In genomic region chrX:153642313-153642654, GRCh38 we compare ENCODE assay signal across 11 cellular contexts.
DNase-seq lines count a peak whose midpoint lies in the region; ATAC-seq lines count a peak whose summit lies in the region.
"Had no signal": no experiment of that assay in that cellular context is flagged by ENCODE, and none has a peak within 500 bp of the region (broad histone marks: within the 10 kb centered on the region; RNA-seq: fewer than 3 reads in every experiment).

No MANE protein-coding gene starts in this region.

- H4K20me1 ChIP-seq in BLaER1 treated with 17β-estradiol and CSF1 and Interleukin-3, amounts not matched to agents 10 nM and 100 nM: peaks cover 0 to 33% (median 4%) of the 10 kb centered on the region in 11 experiments; a peak in 10 of 22 replicates

- H3K4me1 ChIP-seq in BLaER1 treated with 17β-estradiol and CSF1 and Interleukin-3, amounts not matched to agents 10 nM and 100 nM: peaks cover 24 to 67% (median 60%) of the 10 kb centered on the region in 10 experiments; a peak in 19 of 20 replicates

- H3K27ac ChIP-seq in BLaER1 treated with 17β-estradiol and CSF1 and Interleukin-3, amounts not matched to agents 10 nM and 100 nM: no peak overlapping the region
- H3K27ac ChIP-seq in SK-N-MC: no peak overlapping the region
- H3K27ac ChIP-seq: gastroesophageal sphincter, Peyer's patch had no signal

- H3K36me3 Mint-ChIP-seq in memory B cell: no peaks in the 10 kb centered on the region

- no peaks in the 10 kb centered on the region for H3K36me3 ChIP-seq in BLaER1 treated with 17β-estradiol and CSF1 and Interleukin-3, amounts not matched to agents 10 nM and 100 nM
- H3K36me3 ChIP-seq in SK-N-MC (ENCODE audit: insufficient read depth, low read length): no peaks in the 10 kb centered on the region
- H3K36me3 ChIP-seq: gastroesophageal sphincter, Peyer's patch had no signal

- peaks cover 22% of the 10 kb centered on the region for H3K27me3 Mint-ChIP-seq in memory B cell

- H3K4me1 Mint-ChIP-seq in memory B cell: peaks cover 11% of the 10 kb centered on the region

- DNase-seq in EH (ENCODE audit: low read depth): peak; percentile 2
- DNase-seq in SK-N-MC (ENCODE audit: low read depth, low spot score): no peak
- no peak for DNase-seq in memory B cell (ENCODE audit: low spot score in 2 of 2)
- no peak for DNase-seq in AML-193 (lab: John Stamatoyannopoulos, UW)
- DNase-seq: NCI-H187 treated with DMSO at 0.1 percent for 48 hours had no signal

- H3K4me3 ChIP-seq in BLaER1 treated with 17β-estradiol and CSF1 and Interleukin-3, amounts not matched to agents 10 nM and 100 nM: peak overlapping the region in 7 of 10 experiments; percentile 29 to 48 (median 35); a peak in 8 of 20 replicates
- H3K4me3 ChIP-seq in SK-N-MC: peak overlapping the region; percentile 81

- no peak overlapping the region for H3K4me3 Mint-ChIP-seq in memory B cell

- no peak overlapping the region for H3K9ac ChIP-seq in BLaER1 treated with 17β-estradiol and CSF1 and Interleukin-3, amounts not matched to agents 10 nM and 100 nM
- H3K9ac ChIP-seq in SK-N-MC (ENCODE audit: insufficient read length): no peak overlapping the region

- H3K27me3 ChIP-seq in BLaER1 treated with 17β-estradiol and CSF1 and Interleukin-3, amounts not matched to agents 10 nM and 100 nM: peaks cover 46 to 100% (median 69%) of the 10 kb centered on the region in 11 experiments

- ATAC-seq in memory B cell (ENCODE audit: low read depth): peak; percentile 20
- no peak for ATAC-seq in HG03432 (IDR thresholded peaks at IDR 0.05; ENCODE audit: unreplicated experiment)
- ATAC-seq in GM21528 (IDR thresholded peaks at IDR 0.05; ENCODE audit: low FRiP score, unreplicated experiment): no peak
- no peak for ATAC-seq in HG03196 (IDR thresholded peaks at IDR 0.05; ENCODE audit: unreplicated experiment)
- ATAC-seq: gastroesophageal sphincter had no signal

- H3K27ac Mint-ChIP-seq in memory B cell: no peak overlapping the region

- H3K9me3 ChIP-seq in BLaER1 treated with 17β-estradiol and CSF1 and Interleukin-3, amounts not matched to agents 10 nM and 100 nM (replicated peaks in 1 of 11): peaks cover 0 to 25% (median 13%) of the 10 kb centered on the region in 11 experiments; a peak in 12 of 22 replicates
- H3K9me3 ChIP-seq in SK-N-MC (ENCODE audit: low read depth, low read length): no peaks in the 10 kb centered on the region
- H3K9me3 ChIP-seq: gastroesophageal sphincter, Peyer's patch had no signal

- H3K9me3 Mint-ChIP-seq in memory B cell: no peaks in the 10 kb centered on the region

- peak overlapping the region; percentile 59 to 87 (median 73); a peak in 20 of 22 replicates for H3K4me2 ChIP-seq in BLaER1 treated with 17β-estradiol and CSF1 and Interleukin-3, amounts not matched to agents 10 nM and 100 nM
